ENCODE assay signal across 15 cellular contexts in genomic region chr6:32623693-32624092, GRCh38. TPM values are rescaled to one million over a fixed set of nuclear protein-coding genes. Genes with fewer than 3 reads are reported as not detected.
DNase-seq lines count a peak whose midpoint lies in the region; ATAC-seq, FAIRE-seq and TF ChIP-seq lines count a peak whose summit lies in the region.
"Had no signal": no experiment of that assay in that cellular context is flagged by ENCODE, and none has a peak within 500 bp of the region (broad histone marks: within the 10 kb centered on the region; RNA-seq: fewer than 3 reads in every experiment).

No MANE protein-coding gene starts in this region.

- H3K27me3 Mint-ChIP-seq in CD4-positive, CD25-positive, alpha-beta regulatory T cell: peaks cover 4% of the 10 kb centered on the region
- H3K27me3 Mint-ChIP-seq in immature natural killer cell (ENCODE audit: low read depth in 3 of 3): peaks cover 5 to 6% (median 6%) of the 10 kb centered on the region in 3 donors

- peak overlapping the region in 3 of 4 donors; percentile 24 to 53 (median 31) for H3K4me3 Mint-ChIP-seq in CD4-positive, CD25-positive, alpha-beta regulatory T cell
- H3K4me3 Mint-ChIP-seq in immature natural killer cell: peak overlapping the region in 4 of 5 donors; percentile 31 to 72 (median 63)

- H3K4me3 ChIP-seq in CD4-positive, CD25-positive, alpha-beta regulatory T cell (ENCODE audit: low read depth, low read length): peak overlapping the region; percentile 57
- H3K4me3 ChIP-seq in OCI-LY3 (ENCODE audit: low read length): peak overlapping the region; percentile 24; the same call in 1 of the 2 replicates
- H3K4me3 ChIP-seq: coronary artery, stomach had no signal

- peaks cover 38% of the 10 kb centered on the region for H3K4me1 ChIP-seq in CD4-positive, CD25-positive, alpha-beta regulatory T cell (ENCODE audit: control insufficient read depth, insufficient read depth, low read length, poor library complexity, severe bottlenecking)
- peaks cover 43% of the 10 kb centered on the region for H3K4me1 ChIP-seq in OCI-LY3 (ENCODE audit: low read length)
- H3K4me1 ChIP-seq: stomach had no signal

- H4K20me1 ChIP-seq in OCI-LY3 (ENCODE audit: insufficient read depth, low read length): no peaks in the 10 kb centered on the region

- H3K4me2 ChIP-seq in OCI-LY3 (ENCODE audit: low read length): peak overlapping the region; percentile 89

- no peak for ATAC-seq in CD4-positive, CD25-positive, alpha-beta regulatory T cell (ENCODE audit: low read depth in 2 of 2)
- no peak for ATAC-seq in HG03460 (IDR thresholded peaks at IDR 0.05; ENCODE audit: unreplicated experiment)

- no peaks in the 10 kb centered on the region for H3K9me3 Mint-ChIP-seq in CD4-positive, CD25-positive, alpha-beta regulatory T cell
- H3K9me3 Mint-ChIP-seq in immature natural killer cell: no peaks in the 10 kb centered on the region

- DNase-seq in CD4-positive, CD25-positive, alpha-beta regulatory T cell: peak in 1 of 3 donors; percentile 50
- DNase-seq in GM18507 (ENCODE audit: extremely low spot score, insufficient read length, low read depth): no peak
- DNase-seq in immature natural killer cell: peak in 2 of 3 donors; percentile 26 to 28
- DNase-seq in NCI-H446 treated with DMSO at 0.1 percent for 48 hours (lab: John Stamatoyannopoulos, UW): no peak
- no peak for DNase-seq in foreskin melanocyte
- no peak for DNase-seq in occipital lobe (lab: John Stamatoyannopoulos, UW)
- DNase-seq: activated CD4-positive, alpha-beta T cell treated with anti-CD3 and anti-CD28 coated beads, Interleukin-2, amount 50 U/mL, for 4 hours; midbrain; NCI-H1436 treated with DMSO at 0.1 percent for 48 hours; stomach had no signal

- peak; percentile 85 for FAIRE-seq in GM18507 (lab: Jason Lieb, UNC)
- FAIRE-seq: H1 had no signal

- H3K4me1 Mint-ChIP-seq in CD4-positive, CD25-positive, alpha-beta regulatory T cell: peaks cover 18 to 67% (median 52%) of the 10 kb centered on the region in 4 donors
- H3K4me1 Mint-ChIP-seq in immature natural killer cell: peaks cover 40 to 46% of the 10 kb centered on the region in 2 donors

- no peaks in the 10 kb centered on the region for H3K36me3 Mint-ChIP-seq in CD4-positive, CD25-positive, alpha-beta regulatory T cell
- H3K36me3 Mint-ChIP-seq in immature natural killer cell: no peaks in the 10 kb centered on the region

- peak overlapping the region; percentile 1; the same call in 1 of the 2 replicates for H3K9ac ChIP-seq in OCI-LY3 (ENCODE audit: low read length)

- H3K27ac Mint-ChIP-seq in CD4-positive, CD25-positive, alpha-beta regulatory T cell: peak overlapping the region; percentile 43 to 99 (median 98)
- H3K27ac Mint-ChIP-seq in immature natural killer cell: peak overlapping the region; percentile 94 to 99 (median 96)

- H3K36me3 ChIP-seq in CD4-positive, CD25-positive, alpha-beta regulatory T cell (ENCODE audit: control insufficient read depth, insufficient read depth, low read length): no peaks in the 10 kb centered on the region
- no peaks in the 10 kb centered on the region for H3K36me3 ChIP-seq in OCI-LY3 (replicated peaks; ENCODE audit: low read depth, low read length)
- H3K36me3 ChIP-seq: stomach had no signal

- H3K9me3 ChIP-seq in CD4-positive, CD25-positive, alpha-beta regulatory T cell (ENCODE audit: control insufficient read depth in 2 of 2, low read length in 2 of 2): no peaks in the 10 kb centered on the region
- no peaks in the 10 kb centered on the region for H3K9me3 ChIP-seq in OCI-LY3 (ENCODE audit: insufficient read depth, low read length)
- H3K9me3 ChIP-seq: stomach had no signal

- H3K27me3 ChIP-seq in CD4-positive, CD25-positive, alpha-beta regulatory T cell (ENCODE audit: control insufficient read depth, insufficient read depth, low read length): no peaks in the 10 kb centered on the region
- H3K27me3 ChIP-seq in OCI-LY3 (ENCODE audit: low read depth, low read length): no peaks in the 10 kb centered on the region
- H3K27me3 ChIP-seq: stomach had no signal

- no peak for TF ChIP-seq CTCF in OCI-LY3 (IDR thresholded peaks at IDR 0.05; ENCODE audit: low read depth, low read length)

- H2AFZ ChIP-seq in OCI-LY3 (ENCODE audit: low read depth, low read length): no peak overlapping the region

- no peaks in the 10 kb centered on the region for H3K79me2 ChIP-seq in OCI-LY3 (ENCODE audit: low read length)

- peak overlapping the region; percentile 98 for H3K27ac ChIP-seq in CD4-positive, CD25-positive, alpha-beta regulatory T cell (ENCODE audit: insufficient read depth, low read length, poor library complexity, severe bottlenecking)
- peak overlapping the region; percentile 97 for H3K27ac ChIP-seq in OCI-LY3 (ENCODE audit: low read length)
- H3K27ac ChIP-seq: coronary artery had no signal

RNA-seq across cellular contexts. Expression of gene HLA-DQA1, which starts 13.5 kb away (rescaled TPM):
- 20.3 TPM for total RNA-seq in CD4-positive, CD25-positive, alpha-beta regulatory T cell
- 10 to 100 TPM in 3 of 4 donors, 1 to 10 TPM in 1; 4.2 to 86.7 (median 21.8) TPM for polyA plus RNA-seq in CD4-positive, CD25-positive, alpha-beta regulatory T cell
- polyA plus RNA-seq in immature natural killer cell: 10 to 100 TPM in 2 of 3 donors, 1 to 10 TPM in 1; 1.8 to 53.1 (median 10.3) TPM
- 0.16 TPM for total RNA-seq in occipital lobe
- total RNA-seq: H1, renal cortical epithelial cell had no signal

RNA-seq across cellular contexts. Expression of gene HLA-DRB1, which starts 34.0 kb away (rescaled TPM):
- total RNA-seq in CD4-positive, CD25-positive, alpha-beta regulatory T cell: 186 TPM
- polyA plus RNA-seq in CD4-positive, CD25-positive, alpha-beta regulatory T cell: 100 to 1,000 TPM in 3 of 4 donors, 10 to 100 TPM in 1; 95.6 to 306 (median 262) TPM
- 100 to 1,000 TPM in 2 of 3 donors, 10 to 100 TPM in 1; 45.8 to 435 (median 268) TPM for polyA plus RNA-seq in immature natural killer cell
- total RNA-seq in occipital lobe: 0.16 TPM

RNA-seq across cellular contexts. Expression of gene HLA-DQB1, which starts 42.8 kb away (rescaled TPM):
- total RNA-seq in CD4-positive, CD25-positive, alpha-beta regulatory T cell: 204 TPM
- 100 to 1,000 TPM in 2 of 4 donors, 10 to 100 TPM in 1, 1 to 10 TPM in 1; 6.1 to 234 (median 99.9) TPM for polyA plus RNA-seq in CD4-positive, CD25-positive, alpha-beta regulatory T cell
- polyA plus RNA-seq in immature natural killer cell: 100 to 1,000 TPM in 1 of 3 donors, 10 to 100 TPM in 1, 1 to 10 TPM in 1; 2.5 to 105 (median 74.9) TPM
- total RNA-seq in occipital lobe: 0.16 TPM

Comparison
In these comparisons a context has a peak if more than half of its experiments do, and no peak if none do; other contexts are left out.
1. DNase-seq: peak in immature natural killer cell (2 of 3); none in GM18507 (single experiment), NCI-H446 treated with DMSO at 0.1 percent for 48 hours (single experiment), foreskin melanocyte (single experiment) and occipital lobe (single experiment).
2. RNA of gene HLA-DQA1, which starts 13.5 kb away (total RNA-seq): 20.3 TPM in CD4-positive, CD25-positive, alpha-beta regulatory T cell (single experiment); 0.16 TPM in occipital lobe (single experiment); every median in the first group is over 10 times any median in the second.
3. RNA of gene HLA-DRB1, which starts 34.0 kb away (total RNA-seq): 186 TPM in CD4-positive, CD25-positive, alpha-beta regulatory T cell (single experiment); 0.16 TPM in occipital lobe (single experiment); every median in the first group is over 100 times any median in the second.
4. RNA of gene HLA-DQB1, which starts 42.8 kb away (total RNA-seq): 204 TPM in CD4-positive, CD25-positive, alpha-beta regulatory T cell (single experiment); 0.16 TPM in occipital lobe (single experiment); every median in the first group is over 100 times any median in the second.